In genomic region chr10:102335184-102335583, GRCh38 we compare ENCODE assay signal across 17 cellular contexts.
DNase-seq lines count a peak whose midpoint lies in the region; ATAC-seq and TF ChIP-seq lines count a peak whose summit lies in the region.
"Had no signal": no experiment of that assay in that cellular context is flagged by ENCODE, and none has a peak within 500 bp of the region (broad histone marks: within the 10 kb centered on the region; RNA-seq: fewer than 3 reads in every experiment).

No MANE protein-coding gene starts in this region.

- H2AFZ ChIP-seq in neural progenitor cell (replicated peaks) = no peak overlapping the region

- no peaks in the 10 kb centered on the region for H3K9me3 ChIP-seq in neural progenitor cell (ENCODE audit: low read depth)
- no peaks in the 10 kb centered on the region for H3K9me3 ChIP-seq in thyroid gland
- H3K9me3 ChIP-seq: Peyer's patch, vagina had no signal

- H3K27ac ChIP-seq in neural progenitor cell = peak overlapping the region; percentile 78
- peak overlapping the region; percentile 24 to 77 (median 52) for H3K27ac ChIP-seq in thyroid gland
- H3K27ac ChIP-seq: Peyer's patch, vagina, VCaP had no signal

- H3K9me3 Mint-ChIP-seq in neural progenitor cell = no peaks in the 10 kb centered on the region
- H3K9me3 Mint-ChIP-seq: endodermal cell; stimulated activated memory B cell treated with anti-CD40 and anti-IgM and Interleukin-4, amounts not matched to agents 10 μg/mL and 1 μg/mL and 100 μg/mL, for 72 hours had no signal

- no peaks in the 10 kb centered on the region for H3K36me3 ChIP-seq in neural progenitor cell
- H3K36me3 ChIP-seq in thyroid gland = no peaks in the 10 kb centered on the region
- H3K36me3 ChIP-seq: vagina had no signal

- H3K9ac ChIP-seq in neural progenitor cell = no peak overlapping the region

- H3K4me3 ChIP-seq in fibroblast of the aortic adventitia (ENCODE audit: low read depth, low read length) = no peak overlapping the region
- H3K4me3 ChIP-seq in neural progenitor cell = no peak overlapping the region
- H3K4me3 ChIP-seq in thyroid gland (replicated peaks in 1 of 3) = no peak overlapping the region
- H3K4me3 ChIP-seq: Peyer's patch, vagina had no signal

- H3K4me1 ChIP-seq in neural progenitor cell (peaks cover 36% of the 10 kb centered on the region), thyroid gland (peaks cover 24 to 32% of the 10 kb centered on the region in 2 donors)
- H3K4me1 ChIP-seq: Peyer's patch had no signal

- peak overlapping the region; percentile 42 for H3K4me2 ChIP-seq in neural progenitor cell

- TF ChIP-seq CTCF in fibroblast of the aortic adventitia (IDR thresholded peaks at IDR 0.05; ENCODE audit: insufficient read depth, low read length) (no peak), neural progenitor cell (IDR thresholded peaks at IDR 0.05) (no peak), thyroid gland (IDR thresholded peaks at IDR 0.05) (no peak)

- peaks cover 6% of the 10 kb centered on the region for H3K27me3 Mint-ChIP-seq in neural progenitor cell (ENCODE audit: insufficient read depth, low read depth)
- H3K27me3 Mint-ChIP-seq: stimulated activated memory B cell treated with anti-CD40 and anti-IgM and Interleukin-4, amounts not matched to agents 10 μg/mL and 1 μg/mL and 100 μg/mL, for 72 hours had no signal

- H3K79me2 ChIP-seq in neural progenitor cell (ENCODE audit: low read depth) = peaks cover 21% of the 10 kb centered on the region

- H3K36me3 Mint-ChIP-seq in neural progenitor cell = peaks cover 16% of the 10 kb centered on the region

- peaks cover 5% of the 10 kb centered on the region for H4K20me1 ChIP-seq in neural progenitor cell (ENCODE audit: low read depth)

- peaks cover 24% of the 10 kb centered on the region for H3F3A ChIP-seq in neural progenitor cell (ENCODE audit: low read depth)

- H3K4me1 Mint-ChIP-seq in neural progenitor cell = peaks cover 29% of the 10 kb centered on the region
- H3K4me1 Mint-ChIP-seq: stimulated activated memory B cell treated with anti-CD40 and anti-IgM and Interleukin-4, amounts not matched to agents 10 μg/mL and 1 μg/mL and 100 μg/mL, for 72 hours had no signal

- TF ChIP-seq POLR2A in thyroid gland (IDR thresholded peaks at IDR 0.05) = no peak
- TF ChIP-seq POLR2A in GM18505 (IDR thresholded peaks at IDR 0.05; ENCODE audit: borderline replicate concordance, extremely low read depth, insufficient read depth, insufficient read length) = no peak

- H3K27ac Mint-ChIP-seq in neural progenitor cell = no peak overlapping the region
- H3K27ac Mint-ChIP-seq: endodermal cell; stimulated activated memory B cell treated with anti-CD40 and anti-IgM and Interleukin-4, amounts not matched to agents 10 μg/mL and 1 μg/mL and 100 μg/mL, for 72 hours had no signal

- peak; percentile 13 for DNase-seq in NCI-H446 treated with DMSO at 0.1 percent for 48 hours (lab: John Stamatoyannopoulos, UW)
- DNase-seq in fibroblast of the aortic adventitia (ENCODE audit: low read depth) = peak; percentile 56
- DNase-seq in neural progenitor cell (ENCODE audit: low spot score) = no peak
- DNase-seq in thyroid gland = peak; percentile 52 to 65
- DNase-seq in glomerular visceral epithelial cell (ENCODE audit: extremely low spot score) = no peak
- no peak for DNase-seq in NCI-H69 (lab: John Stamatoyannopoulos, UW)
- DNase-seq: activated effector memory CD4-positive, alpha-beta T cell treated with Interleukin-2 at 50 U/mL for 16 hours; DMS 273 treated with DMSO at 0.1 percent for 48 hours; endodermal cell; kidney; NCI-H1930; NCI-H774; Peyer's patch had no signal

- H3K4me3 Mint-ChIP-seq in neural progenitor cell = no peak overlapping the region
- H3K4me3 Mint-ChIP-seq: endodermal cell; stimulated activated memory B cell treated with anti-CD40 and anti-IgM and Interleukin-4, amounts not matched to agents 10 μg/mL and 1 μg/mL and 100 μg/mL, for 72 hours had no signal

- intact Hi-C loops in thyroid gland (cut with DNase I) = no loop called here

- WGBS in thyroid gland, 2 donors = 73 to 74% methylated on average over 3 of the region's 3 CpGs

- H3K27me3 ChIP-seq in neural progenitor cell = no peaks in the 10 kb centered on the region
- H3K27me3 ChIP-seq in thyroid gland = no peaks in the 10 kb centered on the region
- H3K27me3 ChIP-seq: Peyer's patch, vagina had no signal

- no peak for ATAC-seq in GM18505 (IDR thresholded peaks at IDR 0.05; ENCODE audit: unreplicated experiment)
- ATAC-seq: stimulated activated memory B cell treated with anti-CD40 and anti-IgM and Interleukin-4, amounts not matched to agents 10 μg/mL and 1 μg/mL and 100 μg/mL, for 72 hours had no signal

Comparison
In these comparisons a context has a peak if more than half of its experiments do, and no peak if none do; other contexts are left out.
1. DNase-seq: peak in NCI-H446 treated with DMSO at 0.1 percent for 48 hours (single experiment), fibroblast of the aortic adventitia (single experiment) and thyroid gland (2 of 2); none in neural progenitor cell (single experiment), glomerular visceral epithelial cell (single experiment) and NCI-H69 (single experiment).